Comparison of ENCODE assay signal across 8 cellular contexts in genomic region chr11:133134561-133135173, GRCh38.
DNase-seq lines count a peak whose midpoint lies in the region; ATAC-seq and TF ChIP-seq lines count a peak whose summit lies in the region.

No MANE protein-coding gene starts in this region.

- no peak overlapping the region for H3K27ac ChIP-seq in adrenal gland
- H3K27ac ChIP-seq in hepatocyte = no peak overlapping the region

- no peaks in the 10 kb centered on the region for H3K9me2 ChIP-seq in hepatocyte (replicated peaks; ENCODE audit: insufficient read depth)

- H3K79me2 ChIP-seq in hepatocyte = no peaks in the 10 kb centered on the region

- H3K27me3 ChIP-seq in adrenal gland (no peaks in the 10 kb centered on the region), hepatocyte (no peaks in the 10 kb centered on the region)

- DNase-seq in DMS 273 (lab: John Stamatoyannopoulos, UW; ENCODE audit: unreplicated experiment) = peak; percentile 62
- no peak for DNase-seq in DMS 273 treated with DMSO at 0.1 percent for 48 hours (lab: John Stamatoyannopoulos, UW)
- peak; percentile 4 for DNase-seq in NOMO-1 treated with dmso at 0.1 percent for 144 hours (lab: John Stamatoyannopoulos, UW; ENCODE audit: unreplicated experiment)
- DNase-seq in adrenal gland = peak; percentile 38 to 79 (median 66)
- DNase-seq in hepatocyte (ENCODE audit: low spot score) = peak; percentile 79
- DNase-seq in stimulated activated CD4-positive, alpha-beta T cell treated with anti-CD3 and anti-CD28 coated beads, Interleukin-12 subunit alpha, Interleukin-12 subunit beta, amount 100 ng/mL, for 48 hours (ENCODE audit: low read depth in 2 of 3, low spot score in 1 of 3) = peak; percentile 8 to 38 (median 28)

- H3K4me2 ChIP-seq in hepatocyte = no peak overlapping the region

- 14 to 23% (median 17%) methylated on average over 10 of the region's 10 CpGs for WGBS in adrenal gland, 4 donors
- 30% methylated on average over 10 of the region's 10 CpGs for WGBS in hepatocyte (ENCODE audit: low lambda C conversion rate, missing lambda C conversion rate)

- TF ChIP-seq CTCF in adrenal gland (IDR thresholded peaks at IDR 0.05) (peak; percentile 70 to 83 (median 76)), hepatocyte (IDR thresholded peaks at IDR 0.05; ENCODE audit: poor library complexity) (peak; percentile 82)

- no peak for TF ChIP-seq POLR2A in adrenal gland (IDR thresholded peaks at IDR 0.05)

- H3K9me3 ChIP-seq in adrenal gland (replicated peaks in 1 of 3) (no peaks in the 10 kb centered on the region), hepatocyte (ENCODE audit: low read depth) (no peaks in the 10 kb centered on the region)

- ATAC-seq in GM21423 (IDR thresholded peaks at IDR 0.05; ENCODE audit: unreplicated experiment) (peak; percentile 84), HG03575 (IDR thresholded peaks at IDR 0.05; ENCODE audit: extremely low read depth, insufficient number of reproducible peaks, low FRiP score, unreplicated experiment) (peak; percentile 84)

- no peaks in the 10 kb centered on the region for H3K4me1 ChIP-seq in adrenal gland (replicated peaks in 1 of 2)
- H3K4me1 ChIP-seq in hepatocyte (ENCODE audit: insufficient read depth) = no peaks in the 10 kb centered on the region

- intact Hi-C loops in adrenal gland (cut with DNase I) = loop anchor here in 1 of 2 donors (5.0 kb wide), 1 partner anchor 698 kb away; no protein-coding TSS in a partner anchor

- no peak overlapping the region for H3K4me3 ChIP-seq in adrenal gland
- H3K4me3 ChIP-seq in hepatocyte = no peak overlapping the region

- H2AFZ ChIP-seq in hepatocyte = no peak overlapping the region

- H3K36me3 ChIP-seq in adrenal gland (replicated peaks in 1 of 2) = no peaks in the 10 kb centered on the region
- no peaks in the 10 kb centered on the region for H3K36me3 ChIP-seq in hepatocyte (replicated peaks; ENCODE audit: insufficient read depth, low read depth)

- no peaks in the 10 kb centered on the region for H4K20me1 ChIP-seq in hepatocyte (ENCODE audit: insufficient read depth, poor library complexity, severe bottlenecking)
